1 cellular context compared by ENCODE assay signal in the genomic region with DNA sequence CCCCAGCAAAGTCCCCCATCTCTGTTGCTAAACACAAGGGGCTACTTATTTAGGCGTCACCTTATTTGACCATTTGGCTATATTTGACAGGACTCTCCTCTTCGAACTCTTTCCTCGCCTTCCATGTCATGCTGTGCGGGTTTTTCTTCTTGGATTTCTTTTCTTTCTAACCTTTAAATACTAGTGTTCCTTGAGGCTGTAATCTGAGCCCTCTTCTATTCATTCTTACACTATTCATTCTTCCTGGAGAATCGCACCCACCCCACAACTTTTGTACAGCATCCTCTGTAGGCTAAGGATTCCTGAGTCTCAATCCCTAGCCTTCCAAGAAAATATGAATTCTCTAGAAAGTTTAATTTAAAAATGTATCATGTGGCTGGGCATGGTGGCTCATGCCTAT.
TF ChIP-seq lines count a peak whose summit lies in the region.

No MANE protein-coding gene starts in this region.

TF ChIP-seq in GM23338, 12 proteins besides CTCF, POLR2A, EP300 and RAD21 (continued from another document):
- TF ChIP-seq POLR2AphosphoS5 (IDR thresholded peaks at IDR 0.05; ENCODE audit: low read depth) = no peak
